Comparison of ENCODE assay signal across 1 cellular context in genomic region chr3:63565220-63565619, GRCh38.
TF ChIP-seq lines count a peak whose summit lies in the region.

No MANE protein-coding gene starts in this region.

TF ChIP-seq in H1, 55 proteins besides CTCF, POLR2A, EP300 and RAD21:
- no peak for TF ChIP-seq RFX5 (IDR thresholded peaks at IDR 0.05; ENCODE audit: borderline replicate concordance, low read depth, low read length)
- no peak for TF ChIP-seq GABPA (IDR thresholded peaks at IDR 0.05; ENCODE audit: borderline replicate concordance, insufficient read depth, low read length)
- TF ChIP-seq EZH2 (IDR thresholded peaks at IDR 0.05; ENCODE audit: low read depth, low read length, severe bottlenecking), result no peak
- no peak for TF ChIP-seq BCL11A (IDR thresholded peaks at IDR 0.05; ENCODE audit: low read depth in 2 of 2, low read length in 2 of 2)
- TF ChIP-seq SP4 (IDR thresholded peaks at IDR 0.05; ENCODE audit: low read length), result no peak
- TF ChIP-seq CTBP2 (IDR thresholded peaks at IDR 0.05; ENCODE audit: borderline replicate concordance, insufficient read depth, insufficient read length, low read length), result no peak
- TF ChIP-seq TBP (IDR thresholded peaks at IDR 0.05; ENCODE audit: low read depth, low read length), result no peak
- TF ChIP-seq SP2 (IDR thresholded peaks at IDR 0.05; ENCODE audit: low read length), result no peak
TF ChIP-seq in H1: peak in this region for 0.
